14 cellular contexts compared by ENCODE assay signal in the genomic region with DNA sequence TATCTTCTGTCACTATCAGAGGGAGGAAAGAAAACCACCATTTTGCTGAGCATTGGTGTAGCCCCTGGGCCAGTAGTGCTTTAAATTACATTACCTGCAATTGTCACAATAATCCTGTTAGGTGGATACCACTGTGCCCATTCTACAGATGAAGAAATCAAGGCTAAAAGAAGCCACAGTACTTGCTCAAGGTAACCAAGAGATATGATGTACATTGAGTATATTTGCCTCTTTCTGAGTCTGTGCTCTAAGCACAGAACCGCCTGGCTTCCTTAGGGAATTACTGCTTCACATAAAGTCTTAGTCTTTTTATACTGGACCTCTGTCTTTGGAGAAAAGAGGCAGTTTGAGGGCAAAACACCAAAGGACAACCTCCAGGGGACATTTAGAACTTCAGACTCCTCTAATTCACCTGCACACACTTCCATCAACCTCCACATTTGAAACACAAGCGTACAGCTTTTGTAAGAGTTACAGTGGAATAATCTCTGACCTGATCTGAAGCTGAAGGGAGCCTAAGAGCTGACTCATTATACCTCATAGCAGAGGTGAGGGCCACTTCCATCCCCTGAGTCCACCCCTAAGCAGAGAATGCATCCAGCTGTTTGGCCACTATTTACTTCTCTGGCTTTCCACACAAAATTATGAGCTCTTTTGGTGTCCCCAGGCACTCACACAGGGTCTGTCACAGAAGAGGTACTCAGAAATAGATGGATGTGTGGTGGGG.
DNase-seq lines count a peak whose midpoint lies in the region; ATAC-seq and TF ChIP-seq lines count a peak whose summit lies in the region.
"Had no signal": no experiment of that assay in that cellular context is flagged by ENCODE, and none has a peak within 500 bp of the region (broad histone marks: within the 10 kb centered on the region; RNA-seq: fewer than 3 reads in every experiment).

No MANE protein-coding gene starts in this region.

- H3F3A ChIP-seq in PC-9 (ENCODE audit: insufficient read depth, low read depth): peaks cover 38% of the 10 kb centered on the region

- DNase-seq in CD14-positive monocyte (ENCODE audit: low spot score): no peak
- peak; percentile 23 to 80 for DNase-seq in PC-9
- DNase-seq in esophagus squamous epithelium (lab: John Stamatoyannopoulos, UW): no peak
- DNase-seq in progenitor cell of endocrine pancreas (ENCODE audit: low spot score, unreplicated experiment): no peak
- DNase-seq in DMS153 treated with DMSO at 0.1 percent for 48 hours (lab: John Stamatoyannopoulos, UW; ENCODE audit: unreplicated experiment): no peak
- DNase-seq in medulla oblongata (ENCODE audit: extremely low spot score): no peak
- no peak for DNase-seq in COLO668 (lab: John Stamatoyannopoulos, UW; ENCODE audit: unreplicated experiment)
- DNase-seq: activated CD8-positive, alpha-beta T cell treated with anti-CD3 and anti-CD28 coated beads for 36 hours; activated effector memory CD4-positive, alpha-beta T cell treated with anti-CD3 and anti-CD28 coated beads, Interleukin-2, amount 50 U/mL, for 16 hours; left ventricle myocardium superior; NCI-H82; SHP77 treated with DMSO at 0.1 percent for 48 hours; T1000 had no signal

- H3K4me3 ChIP-seq in PC-9: peak overlapping the region; percentile 60
- no peak overlapping the region for H3K4me3 ChIP-seq in esophagus squamous epithelium

- no peaks in the 10 kb centered on the region for H3K9me3 ChIP-seq in PC-9 (ENCODE audit: insufficient read depth, low read depth)
- H3K9me3 ChIP-seq in esophagus squamous epithelium: no peaks in the 10 kb centered on the region

- no peaks in the 10 kb centered on the region for H3K9me2 ChIP-seq in PC-9 (ENCODE audit: insufficient read depth)

- WGBS in esophagus squamous epithelium, 2 donors: 81 to 90% methylated on average over 2 of the region's 2 CpGs

- CTCF ChIA-PET in PC-9 (lab: Charles Lee): interaction anchor here (0.5 kb wide), 1 partner anchor 1244 kb away, joined by 4 read pairs; no protein-coding TSS in a partner anchor

- peaks cover 18% of the 10 kb centered on the region; the same call in 1 of the 2 replicates for H3K36me3 ChIP-seq in PC-9 (ENCODE audit: low read depth)
- peaks cover 0 to 50% (median 0%) of the 10 kb centered on the region in 3 donors for H3K36me3 ChIP-seq in esophagus squamous epithelium

- peak overlapping the region; percentile 99 for H3K27ac ChIP-seq in PC-9
- H3K27ac ChIP-seq in esophagus squamous epithelium: peak overlapping the region; percentile 18 to 82 (median 70)

- H3K79me2 ChIP-seq in PC-9 (ENCODE audit: low read depth): peaks cover 32% of the 10 kb centered on the region

- TF ChIP-seq POLR2A in esophagus squamous epithelium (IDR thresholded peaks at IDR 0.05): no peak

- peaks cover 13 to 17% of the 10 kb centered on the region in 2 donors for H3K36me3 Mint-ChIP-seq in CD14-positive monocyte
- H3K36me3 Mint-ChIP-seq in progenitor cell of endocrine pancreas (ENCODE audit: insufficient read depth): peaks cover 4% of the 10 kb centered on the region
- H3K36me3 Mint-ChIP-seq in activated T-helper 17 cell treated with anti-CD3 and anti-CD28 coated beads, Interleukin-2, amount 50 U/mL, for 72 hours (ENCODE audit: low read depth): no peaks in the 10 kb centered on the region

- H3K4me1 ChIP-seq in PC-9 (replicated peaks; ENCODE audit: insufficient read depth) (peaks cover 41% of the 10 kb centered on the region), esophagus squamous epithelium (peaks cover 11 to 65% (median 18%) of the 10 kb centered on the region in 3 donors)

- POLR2A ChIA-PET in PC-9 (lab: Charles Lee; ENCODE audit: unreplicated experiment): interaction anchor here (0.7 kb wide), 2 partner anchors 61 to 1039 kb away, joined by 3 to 6 read pairs; no protein-coding TSS in a partner anchor

- no peak for ATAC-seq in activated T-helper 17 cell treated with anti-CD3 and anti-CD28 coated beads, Interleukin-2, amount 50 U/mL, for 72 hours (replicated peaks)
- ATAC-seq: activated CD8-positive, alpha-beta T cell treated with anti-CD3 and anti-CD28 coated beads for 36 hours had no signal

- peak overlapping the region; percentile 93 for H3K4me2 ChIP-seq in PC-9

- intact Hi-C loops in CD14-positive monocyte (cut with micrococcal nuclease) (loop anchor here in 1 of 2 donors (5.0 kb wide), 1 partner anchor 45 kb away; no protein-coding TSS in a partner anchor), PC-9 (cut with micrococcal nuclease; ENCODE audit: unreplicated experiment) (loop anchor here (1.0 to 10.0 kb wide), 6 partner anchors 31 to 1090 kb away; a partner anchor contains a TSS), esophagus squamous epithelium (cut with DNase I) (no loop called here)

- H3K27ac Mint-ChIP-seq in CD14-positive monocyte: peak overlapping the region; percentile 98 to 100 (median 99)
- peak overlapping the region; percentile 99 for H3K27ac Mint-ChIP-seq in progenitor cell of endocrine pancreas
- no peak overlapping the region for H3K27ac Mint-ChIP-seq in activated T-helper 17 cell treated with anti-CD3 and anti-CD28 coated beads, Interleukin-2, amount 50 U/mL, for 72 hours
- H3K27ac Mint-ChIP-seq: activated CD8-positive, alpha-beta T cell treated with anti-CD3 and anti-CD28 coated beads for 36 hours had no signal

- H3K9me3 Mint-ChIP-seq in CD14-positive monocyte (peaks cover 0 to 3% (median 0%) of the 10 kb centered on the region in 7 donors), progenitor cell of endocrine pancreas (ENCODE audit: low read depth) (no peaks in the 10 kb centered on the region)
- no peaks in the 10 kb centered on the region for H3K9me3 Mint-ChIP-seq in activated T-helper 17 cell treated with anti-CD3 and anti-CD28 coated beads, Interleukin-2, amount 50 U/mL, for 72 hours
- H3K9me3 Mint-ChIP-seq: activated CD8-positive, alpha-beta T cell treated with anti-CD3 and anti-CD28 coated beads for 36 hours had no signal

- peak overlapping the region in 1 of 2 donors; percentile 89 for H3K4me3 Mint-ChIP-seq in CD14-positive monocyte
- H3K4me3 Mint-ChIP-seq in progenitor cell of endocrine pancreas (ENCODE audit: low read depth): no peak overlapping the region
- H3K4me3 Mint-ChIP-seq in activated T-helper 17 cell treated with anti-CD3 and anti-CD28 coated beads, Interleukin-2, amount 50 U/mL, for 72 hours: no peak overlapping the region
- H3K4me3 Mint-ChIP-seq: activated CD8-positive, alpha-beta T cell treated with anti-CD3 and anti-CD28 coated beads for 36 hours had no signal

- peaks cover 38% of the 10 kb centered on the region for H3K4me1 Mint-ChIP-seq in CD14-positive monocyte
- peaks cover 22% of the 10 kb centered on the region for H3K4me1 Mint-ChIP-seq in progenitor cell of endocrine pancreas (ENCODE audit: low read depth)
- no peaks in the 10 kb centered on the region for H3K4me1 Mint-ChIP-seq in activated T-helper 17 cell treated with anti-CD3 and anti-CD28 coated beads, Interleukin-2, amount 50 U/mL, for 72 hours

- peaks cover 19 to 38% (median 30%) of the 10 kb centered on the region in 3 donors for H3K27me3 Mint-ChIP-seq in CD14-positive monocyte (ENCODE audit: low read depth in 3 of 3)
- no peaks in the 10 kb centered on the region for H3K27me3 Mint-ChIP-seq in progenitor cell of endocrine pancreas
- H3K27me3 Mint-ChIP-seq in activated T-helper 17 cell treated with anti-CD3 and anti-CD28 coated beads, Interleukin-2, amount 50 U/mL, for 72 hours: no peaks in the 10 kb centered on the region
- H3K27me3 Mint-ChIP-seq: activated CD8-positive, alpha-beta T cell treated with anti-CD3 and anti-CD28 coated beads for 36 hours had no signal

- no peak for TF ChIP-seq CTCF in CD14-positive monocyte (IDR thresholded peaks at IDR 0.05)
- no peak for TF ChIP-seq CTCF in PC-9 (conservative IDR thresholded peaks at IDR 0.05)
- TF ChIP-seq CTCF in esophagus squamous epithelium (IDR thresholded peaks at IDR 0.05): no peak
- no peak for TF ChIP-seq CTCF in progenitor cell of endocrine pancreas (IDR thresholded peaks at IDR 0.05; ENCODE audit: unreplicated experiment)

- no peaks in the 10 kb centered on the region for H4K20me1 ChIP-seq in PC-9 (ENCODE audit: insufficient read depth)

- H3K27me3 ChIP-seq in PC-9 (ENCODE audit: insufficient read depth, low read depth) (no peaks in the 10 kb centered on the region), esophagus squamous epithelium (no peaks in the 10 kb centered on the region)

- TSS peak; percentile 97 for BruUV-seq in PC-9 (replicated peaks; lab: Mats Ljungman, UMichigan)

- no peak overlapping the region for H2AFZ ChIP-seq in PC-9

Comparison
In these comparisons a context has a peak if more than half of its experiments do, and no peak if none do; other contexts are left out.
1. DNase-seq: peak in PC-9 (2 of 2); none in CD14-positive monocyte (single experiment), esophagus squamous epithelium (single experiment), progenitor cell of endocrine pancreas (single experiment), DMS153 treated with DMSO at 0.1 percent for 48 hours (single experiment), medulla oblongata (single experiment) and COLO668 (single experiment).